36 cellular contexts compared by ENCODE assay signal in the genomic region with DNA sequence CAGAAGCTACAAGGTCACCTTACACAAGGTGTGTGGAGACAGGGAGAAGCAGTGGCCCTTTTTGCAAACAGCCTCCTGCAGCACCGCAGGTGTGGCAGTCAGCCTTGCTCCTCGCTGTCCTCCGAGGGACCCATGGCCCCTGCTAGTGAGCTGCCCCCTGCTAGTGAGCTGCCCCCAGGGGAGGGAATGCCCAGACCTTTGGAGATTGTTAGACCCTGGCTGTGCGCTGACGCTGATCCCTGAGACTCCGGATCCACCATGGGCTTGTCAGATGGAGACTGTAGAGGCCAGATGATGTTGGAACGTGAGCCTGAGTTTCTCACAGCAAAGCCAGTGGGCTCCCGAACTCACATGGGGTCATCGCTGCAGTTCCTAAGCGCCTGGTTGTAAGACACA.
"Had no signal": no experiment of that assay in that cellular context is flagged by ENCODE, and none has a peak within 500 bp of the region (broad histone marks: within the 10 kb centered on the region; RNA-seq: fewer than 3 reads in every experiment).

No MANE protein-coding gene starts in this region.

- ATAC-seq: activated T-cell treated with anti-CD3 and anti-CD28 coated beads, Interleukin-2, amount 50 U/mL, for 72 hours; activated T-helper 17 cell treated with anti-CD3 and anti-CD28 coated beads, Interleukin-2, amount 50 U/mL, for 72 hours; effector memory CD8-positive, alpha-beta T cell; foreskin keratinocyte; gastrocnemius medialis; T-helper 17 cell had no signal

- H3K36me3 Mint-ChIP-seq: activated naive CD8-positive, alpha-beta T cell; brain had no signal

- H3K9me3 Mint-ChIP-seq: activated CD4-positive, alpha-beta memory T cell treated with anti-CD3 and anti-CD28 coated beads, Interleukin-2, amount 10 ng/mL, durations not matched to agents 7 days and 5 days; activated CD4-positive, alpha-beta T cell treated with anti-CD3 and anti-CD28 coated beads, Interleukin-2, amount 10 ng/mL, durations not matched to agents 7 days and 5 days; activated T-helper 17 cell treated with anti-CD3 and anti-CD28 coated beads, Interleukin-2, amount 50 U/mL, for 72 hours; T-helper 2 cell treated with Interferon-gamma antibody and Interleukin-4, amounts not matched to agents 5 μg/mL and 100 μg/mL, for 36 hours had no signal

- H3K4me3 ChIP-seq: ascending aorta, breast epithelium, cardiac muscle cell, esophagus muscularis mucosa, gastrocnemius medialis had no signal

- H3K4me1 ChIP-seq: ascending aorta, breast epithelium, esophagus muscularis mucosa, foreskin keratinocyte, gastrocnemius medialis had no signal

- H3K4me1 Mint-ChIP-seq: activated CD4-positive, alpha-beta memory T cell treated with anti-CD3 and anti-CD28 coated beads, Interleukin-2, amount 10 ng/mL, durations not matched to agents 7 days and 5 days; activated CD4-positive, alpha-beta T cell treated with anti-CD3 and anti-CD28 coated beads, Interleukin-2, amount 10 ng/mL, durations not matched to agents 7 days and 5 days; T-helper 17 cell had no signal

- H3K36me3 ChIP-seq: ascending aorta, breast epithelium, cardiac muscle cell, esophagus muscularis mucosa, gastrocnemius medialis, WERI-Rb-1 had no signal

- H3K27ac ChIP-seq: ascending aorta, breast epithelium, cardiac muscle cell, esophagus muscularis mucosa, foreskin keratinocyte, gastrocnemius medialis, WERI-Rb-1 had no signal

- H3K9me3 ChIP-seq: ascending aorta, esophagus muscularis mucosa, gastrocnemius medialis had no signal

- H3K27me3 Mint-ChIP-seq: activated CD4-positive, alpha-beta memory T cell treated with anti-CD3 and anti-CD28 coated beads, Interleukin-2, amount 10 ng/mL, durations not matched to agents 7 days and 5 days; activated CD4-positive, alpha-beta T cell treated with anti-CD3 and anti-CD28 coated beads, Interleukin-2, amount 10 ng/mL, durations not matched to agents 7 days and 5 days had no signal

- H3K4me3 Mint-ChIP-seq: activated CD4-positive, alpha-beta memory T cell treated with anti-CD3 and anti-CD28 coated beads, Interleukin-2, amount 10 ng/mL, durations not matched to agents 7 days and 5 days; activated CD4-positive, alpha-beta T cell treated with anti-CD3 and anti-CD28 coated beads, Interleukin-2, amount 10 ng/mL, durations not matched to agents 7 days and 5 days; activated naive CD8-positive, alpha-beta T cell; activated T-cell treated with anti-CD3 and anti-CD28 coated beads, Interleukin-2, amount 50 U/mL, for 24 hours; activated T-cell treated with anti-CD3 and anti-CD28 coated beads, Interleukin-2, amount 50 U/mL, for 72 hours; activated T-helper 17 cell treated with anti-CD3 and anti-CD28 coated beads, Interleukin-2, amount 50 U/mL, for 72 hours; brain; effector memory CD8-positive, alpha-beta T cell; T-helper 17 cell; T-helper 2 cell treated with Interferon-gamma antibody and Interleukin-4, amounts not matched to agents 5 μg/mL and 100 μg/mL, for 36 hours had no signal

- H3K27me3 ChIP-seq: ascending aorta, cardiac muscle cell, foreskin keratinocyte had no signal

- H3K27ac Mint-ChIP-seq: activated CD4-positive, alpha-beta memory T cell treated with anti-CD3 and anti-CD28 coated beads, Interleukin-2, amount 10 ng/mL, durations not matched to agents 7 days and 5 days; activated CD4-positive, alpha-beta T cell treated with anti-CD3 and anti-CD28 coated beads, Interleukin-2, amount 10 ng/mL, durations not matched to agents 7 days and 5 days; activated naive CD8-positive, alpha-beta T cell; activated T-cell treated with anti-CD3 and anti-CD28 coated beads, Interleukin-2, amount 50 U/mL, for 24 hours; activated T-cell treated with anti-CD3 and anti-CD28 coated beads, Interleukin-2, amount 50 U/mL, for 72 hours; activated T-helper 17 cell treated with anti-CD3 and anti-CD28 coated beads, Interleukin-2, amount 50 U/mL, for 72 hours; brain; effector memory CD8-positive, alpha-beta T cell; T-helper 17 cell; T-helper 2 cell treated with Interferon-gamma antibody and Interleukin-4, amounts not matched to agents 5 μg/mL and 100 μg/mL, for 36 hours had no signal

- DNase-seq: activated CD4-positive, alpha-beta memory T cell treated with anti-CD3 and anti-CD28 coated beads, Interleukin-2, amount 10 ng/mL, durations not matched to agents 7 days and 5 days; activated CD4-positive, alpha-beta T cell treated with anti-CD3 and anti-CD28 coated beads for 4 hours; activated CD4-positive, alpha-beta T cell treated with anti-CD3 and anti-CD28 coated beads, Interleukin-2, amount 10 ng/mL, durations not matched to agents 7 days and 5 days; activated CD4-positive, alpha-beta T cell treated with anti-CD3 and anti-CD28 coated beads, Interleukin-2, amount 50 U/mL, for 4 hours; activated CD4-positive, CD25-positive, alpha-beta regulatory T cell; activated CD4-positive, CD25-positive, alpha-beta regulatory T cell treated with anti-CD3 and anti-CD28 coated beads, Interleukin-2, amount 50 U/mL, for 72 hours; activated CD8-positive, alpha-beta memory T cell treated with anti-CD3 and anti-CD28 coated beads, Interleukin-2, amount 50 U/mL, for 48 hours; activated effector memory CD4-positive, alpha-beta T cell treated with Interleukin-2 at 50 U/mL for 16 hours; activated gamma-delta T cell treated with Interleukin-2 at 50 U/mL for 16 hours; activated naive CD4-positive, alpha-beta T cell treated with anti-CD3 and anti-CD28 coated beads, Interleukin-2, amount 50 U/mL, for 16 hours; activated naive CD4-positive, alpha-beta T cell treated with Interleukin-2 at 50 U/mL for 16 hours; activated T-cell treated with anti-CD3 and anti-CD28 coated beads for 4 hours; activated T-cell treated with anti-CD3 and anti-CD28 coated beads, Interleukin-2, amount 50 U/mL, for 24 hours; activated T-cell treated with anti-CD3 and anti-CD28 coated beads, Interleukin-2, amount 50 U/mL, for 72 hours; central memory CD4-positive, alpha-beta T cell; cerebellar nuclear complex; cortex of kidney; dermis blood vessel endothelial cell; effector CD4-positive, alpha-beta T cell; effector memory CD8-positive, alpha-beta T cell; erythroblast; foreskin keratinocyte; gastrocnemius medialis; glutamatergic neuron; T-helper 1 cell; T-helper 17 cell; T1000; WERI-Rb-1 had no signal
